ENCODE assay signal across 19 cellular contexts in genomic region chr21:42840411-42841155, GRCh38. TPM values are rescaled to one million over a fixed set of nuclear protein-coding genes. Genes with fewer than 3 reads are reported as not detected.
A peak's percentile ranks its signal among the peaks of the same experiment; 100 is the strongest.
DNase-seq lines count a peak whose midpoint lies in the region; ATAC-seq, FAIRE-seq and TF ChIP-seq lines count a peak whose summit lies in the region.
"Had no signal": no experiment of that assay in that cellular context is flagged by ENCODE, and none has a peak within 500 bp of the region (broad histone marks: within the 10 kb centered on the region; RNA-seq: fewer than 3 reads in every experiment).

No MANE protein-coding gene starts in this region.

- peak; percentile 37 for TF ChIP-seq POLR2A in GM12892 (IDR thresholded peaks at IDR 0.05; ENCODE audit: low read depth, low read length)

- peak overlapping the region; percentile 11 for H3K4me3 ChIP-seq in psoas muscle
- H3K4me3 ChIP-seq: left lung, right lobe of liver, thoracic aorta had no signal

- peaks cover 0 to 9% (median 0%) of the 10 kb centered on the region in 3 donors for H3K27me3 ChIP-seq in psoas muscle (ENCODE audit: insufficient read depth in 3 of 3, low read length in 2 of 3)
- H3K27me3 ChIP-seq: left lung, right lobe of liver had no signal

- 94 to 96% (median 94%) methylated on average over 14 of the region's 14 CpGs for WGBS in psoas muscle, 3 donors

- H3K27ac ChIP-seq in psoas muscle: no peak overlapping the region
- H3K27ac ChIP-seq: HL-60, left lung, right lobe of liver, thoracic aorta had no signal

- peaks cover 9% of the 10 kb centered on the region for H3K4me1 ChIP-seq in psoas muscle
- H3K4me1 ChIP-seq: Caco-2 had no signal

- DNase-seq in GM12892 (ENCODE audit: insufficient read length) (no peak), HTR-8/SVneo (ENCODE audit: insufficient read length, low spot score) (no peak), left ventricle myocardium superior (peak; percentile 18), psoas muscle (no peak), foreskin melanocyte (no peak), OCI-M2 (lab: John Stamatoyannopoulos, UW; ENCODE audit: unreplicated experiment) (no peak)
- DNase-seq: activated B cell treated with CpG ODN at 0.5 μM for 24 hours; central memory CD4-positive, alpha-beta T cell; HCEC 1CT; left lung; NCI-H1694; NCI-H226 had no signal

- intact Hi-C loops in left ventricle myocardium superior (cut with micrococcal nuclease): no loop called here
- intact Hi-C loops in psoas muscle (cut with DNase I): no loop called here

- peaks cover 6 to 39% of the 10 kb centered on the region in 2 donors for H3K36me3 ChIP-seq in psoas muscle (ENCODE audit: insufficient read depth in 1 of 2, low read depth in 1 of 2)

- FAIRE-seq in GM12892 (lab: Jason Lieb, UNC): peak; percentile 53
- peak; percentile 97 for FAIRE-seq in HTR-8/SVneo (lab: Jason Lieb, UNC)

- no peaks in the 10 kb centered on the region for H3K9me3 ChIP-seq in psoas muscle
- H3K9me3 ChIP-seq: Caco-2, left lung, right lobe of liver, thoracic aorta had no signal

- ATAC-seq in left ventricle myocardium superior (no peak), psoas muscle (no peak), GM21447 (IDR thresholded peaks at IDR 0.05; ENCODE audit: unreplicated experiment) (no peak)
- ATAC-seq: activated T-helper 17 cell treated with anti-CD3 and anti-CD28 coated beads, Interleukin-2, amount 50 U/mL, for 72 hours; left lung; right lobe of liver; stimulated activated effector memory CD8-positive, alpha-beta T cell treated with anti-CD3 and anti-CD28 coated beads, Interleukin-12 subunit alpha, Interleukin-12 subunit beta, amount 100 ng/mL, for 72 hours had no signal

- TF ChIP-seq CTCF in psoas muscle (IDR thresholded peaks at IDR 0.05): no peak

RNA-seq across cellular contexts. Expression of gene WDR4, which starts 38.8 kb away (rescaled TPM):
- 10.4 TPM for polyA plus RNA-seq in GM12892 (2012; ENCODE audit: missing spikeins)
- total RNA-seq in left ventricle myocardium superior (4.8 TPM), psoas muscle (10 to 100 TPM in 3 of 4 donors, 1 to 10 TPM in 1; 4.8 to 16.4 (median 10.8) TPM)
- 10 to 100 TPM; 10.9 to 40.2 (median 26.4) TPM for polyA plus RNA-seq in psoas muscle

RNA-seq across cellular contexts. Expression of gene NDUFV3, which starts 52.5 kb away (rescaled TPM):
- polyA plus RNA-seq in GM12892 (2012; ENCODE audit: missing spikeins): 16.2 TPM
- total RNA-seq in left ventricle myocardium superior: 59.3 TPM
- 100 to 1,000 TPM in 1 of 4 donors, 10 to 100 TPM in 3; 69.1 to 105 (median 88.0) TPM for total RNA-seq in psoas muscle
- 10 to 100 TPM; 37.3 to 74.8 (median 55.0) TPM for polyA plus RNA-seq in psoas muscle
